Comparison of ENCODE assay signal across 9 cellular contexts in genomic region chr14:63725786-63726185, GRCh38. TPM values are rescaled to one million over a fixed set of nuclear protein-coding genes. Genes with fewer than 3 reads are reported as not detected.
DNase-seq lines count a peak whose midpoint lies in the region; ATAC-seq, FAIRE-seq and TF ChIP-seq lines count a peak whose summit lies in the region.
"Had no signal": no experiment of that assay in that cellular context is flagged by ENCODE, and none has a peak within 500 bp of the region (broad histone marks: within the 10 kb centered on the region; RNA-seq: fewer than 3 reads in every experiment).

No MANE protein-coding gene starts in this region.

- peaks cover 16% of the 10 kb centered on the region for H3K36me3 Mint-ChIP-seq in T-helper 2 cell treated with Interferon-gamma antibody and Interleukin-4, amounts not matched to agents 5 μg/mL and 100 μg/mL, for 36 hours (ENCODE audit: low read depth)
- peaks cover 7% of the 10 kb centered on the region for H3K36me3 Mint-ChIP-seq in T-cell
- peaks cover 19% of the 10 kb centered on the region for H3K36me3 Mint-ChIP-seq in stimulated activated memory B cell treated with anti-CD40 and anti-IgM and Interleukin-4, amounts not matched to agents 10 μg/mL and 1 μg/mL and 100 μg/mL, for 72 hours

- no peaks in the 10 kb centered on the region for H3K9me3 Mint-ChIP-seq in T-helper 2 cell treated with Interferon-gamma antibody and Interleukin-4, amounts not matched to agents 5 μg/mL and 100 μg/mL, for 36 hours
- H3K9me3 Mint-ChIP-seq in T-cell: no peaks in the 10 kb centered on the region
- H3K9me3 Mint-ChIP-seq in stimulated activated memory B cell treated with anti-CD40 and anti-IgM and Interleukin-4, amounts not matched to agents 10 μg/mL and 1 μg/mL and 100 μg/mL, for 72 hours: no peaks in the 10 kb centered on the region

- H3K4me3 ChIP-seq in foreskin fibroblast (ENCODE audit: low read depth in 1 of 2, low read length in 2 of 2): peak overlapping the region; percentile 91 to 96

- no peak for DNase-seq in T-helper 2 cell treated with Interferon-gamma antibody and Interleukin-4, amounts not matched to agents 5 μg/mL and 100 μg/mL, for 36 hours (ENCODE audit: low spot score)
- DNase-seq in T-helper 2 cell (no peak), T-cell (no peak), foreskin fibroblast (peak in 1 of 2 donors; percentile 6), NCI-H1930 (lab: John Stamatoyannopoulos, UW) (no peak), GM19239 (ENCODE audit: insufficient read length, low spot score) (no peak)
- DNase-seq in activated CD4-positive, CD25-positive, alpha-beta regulatory T cell treated with anti-CD3 and anti-CD28 coated beads, Interleukin-2, amount 50 U/mL, for 72 hours: no peak
- DNase-seq: AML-193 had no signal

- peaks cover 9% of the 10 kb centered on the region for H3K27me3 Mint-ChIP-seq in T-helper 2 cell treated with Interferon-gamma antibody and Interleukin-4, amounts not matched to agents 5 μg/mL and 100 μg/mL, for 36 hours (ENCODE audit: low read depth)
- no peaks in the 10 kb centered on the region for H3K27me3 Mint-ChIP-seq in T-cell
- H3K27me3 Mint-ChIP-seq in stimulated activated memory B cell treated with anti-CD40 and anti-IgM and Interleukin-4, amounts not matched to agents 10 μg/mL and 1 μg/mL and 100 μg/mL, for 72 hours: no peaks in the 10 kb centered on the region

- H3K4me1 Mint-ChIP-seq in T-helper 2 cell treated with Interferon-gamma antibody and Interleukin-4, amounts not matched to agents 5 μg/mL and 100 μg/mL, for 36 hours (ENCODE audit: low read depth): peaks cover 33% of the 10 kb centered on the region
- peaks cover 48 to 51% (median 48%) of the 10 kb centered on the region in 3 donors for H3K4me1 Mint-ChIP-seq in T-cell
- peaks cover 54% of the 10 kb centered on the region for H3K4me1 Mint-ChIP-seq in stimulated activated memory B cell treated with anti-CD40 and anti-IgM and Interleukin-4, amounts not matched to agents 10 μg/mL and 1 μg/mL and 100 μg/mL, for 72 hours

- no peak for FAIRE-seq in GM19239 (lab: Jason Lieb, UNC)

- CTCF ChIA-PET in T-cell (lab: Charles Lee): interaction anchor here (0.6 to 2.0 kb wide), 10 partner anchors 8 to 338 kb away, joined by 3 to 12 read pairs (median 6); partner anchors contain the start of gene WDR89 (in 1 of the 2)

- ATAC-seq in T-cell (replicated peaks in 1 of 4): no peak
- no peak for ATAC-seq in stimulated activated memory B cell treated with anti-CD40 and anti-IgM and Interleukin-4, amounts not matched to agents 10 μg/mL and 1 μg/mL and 100 μg/mL, for 72 hours

- TF ChIP-seq CTCF in foreskin fibroblast (IDR thresholded peaks at IDR 0.05; ENCODE audit: low read depth, low read length): no peak

- H3K27ac Mint-ChIP-seq in T-helper 2 cell treated with Interferon-gamma antibody and Interleukin-4, amounts not matched to agents 5 μg/mL and 100 μg/mL, for 36 hours: peak overlapping the region; percentile 64
- peak overlapping the region; percentile 34 to 47 for H3K27ac Mint-ChIP-seq in T-cell
- peak overlapping the region; percentile 99 for H3K27ac Mint-ChIP-seq in stimulated activated memory B cell treated with anti-CD40 and anti-IgM and Interleukin-4, amounts not matched to agents 10 μg/mL and 1 μg/mL and 100 μg/mL, for 72 hours

- H3K4me3 Mint-ChIP-seq in T-helper 2 cell treated with Interferon-gamma antibody and Interleukin-4, amounts not matched to agents 5 μg/mL and 100 μg/mL, for 36 hours: peak overlapping the region; percentile 99
- H3K4me3 Mint-ChIP-seq in T-cell: peak overlapping the region; percentile 99 to 100 (median 99)
- peak overlapping the region; percentile 100 for H3K4me3 Mint-ChIP-seq in stimulated activated memory B cell treated with anti-CD40 and anti-IgM and Interleukin-4, amounts not matched to agents 10 μg/mL and 1 μg/mL and 100 μg/mL, for 72 hours

- POLR2A ChIA-PET in T-cell (lab: Charles Lee): interaction anchor here (0.6 to 2.9 kb wide), 7 partner anchors 13 to 1193 kb away, joined by 3 to 14 read pairs (median 6); partner anchors contain the start of gene WDR89 (in 2 of the 2)

RNA-seq across cellular contexts. Expression of gene SGPP1, which starts 2.1 kb away (rescaled TPM):
- total RNA-seq in T-cell: 10 to 100 TPM; 11.4 to 15.1 (median 13.5) TPM

Comparison
In these comparisons a context has a peak if more than half of its experiments do, and no peak if none do; other contexts are left out.
1. H3K27ac Mint-ChIP-seq: peak in every context shown above with its lines; median percentile 99 in stimulated activated memory B cell treated with anti-CD40 and anti-IgM and Interleukin-4, amounts not matched to agents 10 μg/mL and 1 μg/mL and 100 μg/mL, for 72 hours; 64 in T-helper 2 cell treated with Interferon-gamma antibody and Interleukin-4, amounts not matched to agents 5 μg/mL and 100 μg/mL, for 36 hours; 40 in T-cell.